8 cellular contexts compared by ENCODE assay signal in genomic region chr7:151408839-151409554, GRCh38. TPM values are rescaled to one million over a fixed set of nuclear protein-coding genes. Genes with fewer than 3 reads are reported as not detected.
DNase-seq lines count a peak whose midpoint lies in the region; ATAC-seq and TF ChIP-seq lines count a peak whose summit lies in the region.

No MANE protein-coding gene starts in this region.

- H3K27me3 ChIP-seq in WERI-Rb-1 (ENCODE audit: insufficient read depth, low read depth, severe bottlenecking): peaks cover 12% of the 10 kb centered on the region

- no peaks in the 10 kb centered on the region for H3K9me3 Mint-ChIP-seq in endothelial cell (ENCODE audit: unreplicated experiment)

- H3K36me3 ChIP-seq in WERI-Rb-1: no peaks in the 10 kb centered on the region

- peak overlapping the region; percentile 95 for H3K4me3 Mint-ChIP-seq in endothelial cell (ENCODE audit: unreplicated experiment)

- peak overlapping the region; percentile 97 for H3K27ac Mint-ChIP-seq in endothelial cell (ENCODE audit: unreplicated experiment)

- H3K27me3 Mint-ChIP-seq in endothelial cell (ENCODE audit: unreplicated experiment): peaks cover 25% of the 10 kb centered on the region

- peaks cover 22% of the 10 kb centered on the region for H3K4me1 Mint-ChIP-seq in endothelial cell (ENCODE audit: unreplicated experiment)

- H3K4me3 ChIP-seq in WERI-Rb-1 (ENCODE audit: low read depth, low read length): peak overlapping the region; percentile 89

- H3K27ac ChIP-seq in WERI-Rb-1: no peak overlapping the region

- ATAC-seq in omental fat pad (ENCODE audit: low FRiP score): peak; percentile 7
- ATAC-seq in GM19023 (IDR thresholded peaks at IDR 0.05; ENCODE audit: unreplicated experiment): no peak

- TF ChIP-seq CTCF in WERI-Rb-1 (IDR thresholded peaks at IDR 0.05; ENCODE audit: low read depth, low read length): no peak
- TF ChIP-seq CTCF in endothelial cell (IDR thresholded peaks at IDR 0.05; ENCODE audit: unreplicated experiment): no peak
- no peak for TF ChIP-seq CTCF in omental fat pad (IDR thresholded peaks at IDR 0.05)

- peaks cover 7% of the 10 kb centered on the region for H3K36me3 Mint-ChIP-seq in endothelial cell (ENCODE audit: low read depth, unreplicated experiment)

- DNase-seq in stimulated activated CD4-positive, alpha-beta T cell treated with anti-CD3 and anti-CD28 coated beads, Interleukin-4, amount 100 ng/mL, for 24 hours: peak; percentile 41
- DNase-seq in stimulated activated CD4-positive, alpha-beta T cell treated with anti-CD3 and anti-CD28 coated beads, Interleukin-12 subunit alpha, Interleukin-12 subunit beta, amount 100 ng/mL, for 4 hours: no peak
- DNase-seq in WERI-Rb-1 (no peak), endothelial cell (ENCODE audit: low spot score) (peak; percentile 48), omental fat pad (ENCODE audit: low spot score) (no peak), NOMO-1 (lab: John Stamatoyannopoulos, UW; ENCODE audit: unreplicated experiment in 2 of 2) (no peak)
- no peak for DNase-seq in activated CD4-positive, CD25-positive, alpha-beta regulatory T cell treated with anti-CD3 and anti-CD28 coated beads, Interleukin-2, amount 50 U/mL, for 72 hours

- H3K9me3 ChIP-seq in WERI-Rb-1 (ENCODE audit: severe bottlenecking): no peaks in the 10 kb centered on the region

RNA-seq across cellular contexts. Expression of gene WDR86, which starts 0.8 kb away (rescaled TPM):
- 57.0 TPM for total RNA-seq in endothelial cell (ENCODE audit: unreplicated experiment)
- 10 to 100 TPM; 17.2 to 41.5 (median 22.1) TPM for total RNA-seq in omental fat pad

RNA-seq across cellular contexts. Expression of gene CRYGN, which starts 30.9 kb away (rescaled TPM):
- total RNA-seq in endothelial cell (ENCODE audit: unreplicated experiment): not detected
- total RNA-seq in omental fat pad: 1 to 10 TPM in 1 of 4 donors, not detected in 3; 1.0 TPM

Comparison
In these comparisons a context has a peak if more than half of its experiments do, and no peak if none do; other contexts are left out.
1. DNase-seq: peak in stimulated activated CD4-positive, alpha-beta T cell treated with anti-CD3 and anti-CD28 coated beads, Interleukin-4, amount 100 ng/mL, for 24 hours (single experiment) and endothelial cell (single experiment); none in stimulated activated CD4-positive, alpha-beta T cell treated with anti-CD3 and anti-CD28 coated beads, Interleukin-12 subunit alpha, Interleukin-12 subunit beta, amount 100 ng/mL, for 4 hours (single experiment), WERI-Rb-1 (single experiment), omental fat pad (single experiment), NOMO-1 (0 of 2) and activated CD4-positive, CD25-positive, alpha-beta regulatory T cell treated with anti-CD3 and anti-CD28 coated beads, Interleukin-2, amount 50 U/mL, for 72 hours (single experiment).